18 cellular contexts compared by ENCODE assay signal in genomic region chr5:8954801-8955200, GRCh38.
DNase-seq lines count a peak whose midpoint lies in the region; ATAC-seq and TF ChIP-seq lines count a peak whose summit lies in the region.
"Had no signal": no experiment of that assay in that cellular context is flagged by ENCODE, and none has a peak within 500 bp of the region (broad histone marks: within the 10 kb centered on the region; RNA-seq: fewer than 3 reads in every experiment).

No MANE protein-coding gene starts in this region.

- no peaks in the 10 kb centered on the region; the same call in 1 of the 2 replicates for H3K9me3 ChIP-seq in AG04450 (ENCODE audit: control insufficient read depth, insufficient read depth, low read length)
- H3K9me3 ChIP-seq: A549, gastrocnemius medialis, upper lobe of right lung had no signal

- no peaks in the 10 kb centered on the region for H3K4me1 ChIP-seq in foreskin keratinocyte
- H3K4me1 ChIP-seq: A549, gastrocnemius medialis, upper lobe of right lung had no signal

- no peak overlapping the region for H3K27ac Mint-ChIP-seq in HFFc6
- no peak overlapping the region for H3K27ac Mint-ChIP-seq in natural killer cell
- H3K27ac Mint-ChIP-seq: activated naive CD4-positive, alpha-beta T cell treated with anti-CD3 and anti-CD28 coated beads, Interleukin-2, amount 50 U/mL, for 72 hours; CD8-positive, alpha-beta memory T cell; neural progenitor cell had no signal

- H3K4me1 Mint-ChIP-seq in HFFc6 (ENCODE audit: low read depth) = peaks cover 16% of the 10 kb centered on the region; the same call in 1 of the 2 replicates
- no peaks in the 10 kb centered on the region for H3K4me1 Mint-ChIP-seq in natural killer cell
- H3K4me1 Mint-ChIP-seq: CD8-positive, alpha-beta memory T cell; neural progenitor cell had no signal

- intact Hi-C loops in natural killer cell (cut with micrococcal nuclease) = no loop called here

- CTCF ChIA-PET in AG04450 (lab: Charles Lee) = no interaction called here

- H3K9me3 Mint-ChIP-seq in HFFc6 (no peaks in the 10 kb centered on the region), natural killer cell (peaks cover 7 to 18% of the 10 kb centered on the region in 2 donors)
- H3K9me3 Mint-ChIP-seq: neural progenitor cell had no signal

- ATAC-seq in foreskin keratinocyte (no peak), natural killer cell (no peak), GM18907 (IDR thresholded peaks at IDR 0.05; ENCODE audit: unreplicated experiment) (no peak)
- ATAC-seq: A549; activated naive CD4-positive, alpha-beta T cell treated with anti-CD3 and anti-CD28 coated beads, Interleukin-2, amount 50 U/mL, for 72 hours; gastrocnemius medialis; upper lobe of right lung had no signal

- H3K27me3 Mint-ChIP-seq in HFFc6 (ENCODE audit: insufficient read depth) (peaks cover 2% of the 10 kb centered on the region), natural killer cell (ENCODE audit: low read depth in 2 of 2) (no peaks in the 10 kb centered on the region)
- H3K27me3 Mint-ChIP-seq: CD8-positive, alpha-beta memory T cell had no signal

- H3K27me3 ChIP-seq in AG04450 (ENCODE audit: control insufficient read depth, insufficient read depth, low read length) = no peaks in the 10 kb centered on the region
- no peaks in the 10 kb centered on the region for H3K27me3 ChIP-seq in foreskin keratinocyte
- H3K27me3 ChIP-seq: gastrocnemius medialis, neural progenitor cell, upper lobe of right lung had no signal

- no peak overlapping the region for H3K27ac ChIP-seq in AG04450 (ENCODE audit: low read depth, low read length)
- H3K27ac ChIP-seq in foreskin keratinocyte = no peak overlapping the region
- H3K27ac ChIP-seq: A549, gastrocnemius medialis, neural progenitor cell, upper lobe of right lung had no signal

- no peak overlapping the region for H3K4me3 ChIP-seq in AG04450 (ENCODE audit: low read depth, low read length)
- H3K4me3 ChIP-seq: A549, gastrocnemius medialis, neural progenitor cell, upper lobe of right lung had no signal

- no peak for DNase-seq in AG04450 (ENCODE audit: low read depth, low spot score)
- DNase-seq in HFFc6 = no peak
- DNase-seq in SW 1271 (lab: John Stamatoyannopoulos, UW) = peak; percentile 2 to 33
- DNase-seq in foreskin keratinocyte = no peak
- DNase-seq in OCI-M2 (lab: John Stamatoyannopoulos, UW; ENCODE audit: unreplicated experiment) = no peak
- DNase-seq in natural killer cell = no peak
- DNase-seq in AG08396 (ENCODE audit: low spot score) = no peak
- DNase-seq: activated T-cell treated with anti-CD3 and anti-CD28 coated beads, Interleukin-2, amount 50 U/mL, for 1 hour; CD8-positive, alpha-beta memory T cell; effector CD8-positive, alpha-beta T cell; gastrocnemius medialis; mammary epithelial cell; stimulated activated naive CD4-positive, alpha-beta T cell treated with Interleukin-2 at 50 U/mL for 16 hours; upper lobe of right lung had no signal

- TF ChIP-seq CTCF in AG04450 (IDR thresholded peaks at IDR 0.05; ENCODE audit: low read depth, low read length) = peak; percentile 21; the same call in 1 of the 2 replicates
- TF ChIP-seq CTCF in HFFc6 (IDR thresholded peaks at IDR 0.05) = peak; percentile 50
- peak; percentile 43 for TF ChIP-seq CTCF in foreskin keratinocyte (conservative IDR thresholded peaks at IDR 0.05)
- TF ChIP-seq CTCF in natural killer cell (IDR thresholded peaks at IDR 0.05) = no peak

- no peak overlapping the region for H3K4me3 Mint-ChIP-seq in HFFc6
- H3K4me3 Mint-ChIP-seq in natural killer cell = no peak overlapping the region
- H3K4me3 Mint-ChIP-seq: CD8-positive, alpha-beta memory T cell; neural progenitor cell had no signal

- H3K36me3 Mint-ChIP-seq in HFFc6 (ENCODE audit: low read depth) = no peaks in the 10 kb centered on the region
- no peaks in the 10 kb centered on the region for H3K36me3 Mint-ChIP-seq in natural killer cell
- H3K36me3 Mint-ChIP-seq: activated naive CD4-positive, alpha-beta T cell treated with anti-CD3 and anti-CD28 coated beads, Interleukin-2, amount 50 U/mL, for 72 hours; CD8-positive, alpha-beta memory T cell; neural progenitor cell had no signal

- POLR2A ChIA-PET in AG04450 (lab: Yijun Ruan, JAX) = no interaction called here

Comparison
In these comparisons a context has a peak if more than half of its experiments do, and no peak if none do; other contexts are left out.
1. DNase-seq: peak in SW 1271 (2 of 2); none in AG04450 (single experiment), HFFc6 (single experiment), foreskin keratinocyte (0 of 2), OCI-M2 (single experiment), natural killer cell (single experiment) and AG08396 (single experiment).